9 cellular contexts compared by ENCODE assay signal in genomic region chr19:41995959-41996797, GRCh38. TPM values are rescaled to one million over a fixed set of nuclear protein-coding genes. Genes with fewer than 3 reads are reported as not detected.
A peak's percentile ranks its signal among the peaks of the same experiment; 100 is the strongest.
DNase-seq lines count a peak whose midpoint lies in the region; ATAC-seq lines count a peak whose summit lies in the region.
"Had no signal": no experiment of that assay in that cellular context is flagged by ENCODE, and none has a peak within 500 bp of the region (broad histone marks: within the 10 kb centered on the region; RNA-seq: fewer than 3 reads in every experiment).

No MANE protein-coding gene starts in this region.

- H3K4me3 Mint-ChIP-seq in activated T-cell treated with anti-CD3 and anti-CD28 coated beads, Interleukin-2, amount 50 U/mL, for 4 hours = peak overlapping the region; percentile 53

- no peak overlapping the region for H4K91ac ChIP-seq in trophoblast cell (ENCODE audit: low read depth, low read length)

- no peak overlapping the region for H3K9ac ChIP-seq in trophoblast cell (ENCODE audit: low read length)

- WGBS in trophoblast cell (ENCODE audit: extremely low coverage, insufficient coverage, insufficient read length) = no CpG with 5 or more reads among the region's 12 CpGs

- no peak overlapping the region for H2AK5ac ChIP-seq in trophoblast cell (ENCODE audit: low read length)

- no peak overlapping the region for H2BK120ac ChIP-seq in trophoblast cell (ENCODE audit: insufficient read depth, low read length, poor library complexity)

- H3K23ac ChIP-seq in trophoblast cell (ENCODE audit: low read length) = no peak overlapping the region

- H3K79me1 ChIP-seq in trophoblast cell (ENCODE audit: low read length) = no peaks in the 10 kb centered on the region

- H3K9me3 Mint-ChIP-seq in activated T-cell treated with anti-CD3 and anti-CD28 coated beads, Interleukin-2, amount 50 U/mL, for 4 hours = no peaks in the 10 kb centered on the region

- H3K27me3 ChIP-seq in trophoblast cell (ENCODE audit: insufficient read depth, low read length) = peaks cover 48% of the 10 kb centered on the region

- no peak for DNase-seq in activated T-cell treated with anti-CD3 and anti-CD28 coated beads, Interleukin-2, amount 50 U/mL, for 4 hours
- no peak for DNase-seq in activated T-cell treated with anti-CD3 and anti-CD28 coated beads for 4 hours
- peak; percentile 36 to 56 for DNase-seq in NCI-H1930 (lab: John Stamatoyannopoulos, UW)
- DNase-seq in superior temporal gyrus (ENCODE audit: extremely low spot score) = peak; percentile 65
- DNase-seq in trophoblast cell = no peak
- no peak for DNase-seq in amniotic stem cell (lab: John Stamatoyannopoulos, UW)

- no peak overlapping the region for H3K4ac ChIP-seq in trophoblast cell (ENCODE audit: low read depth, low read length)

- H3K4me3 ChIP-seq in trophoblast cell (ENCODE audit: low read depth, low read length) = no peak overlapping the region
- H3K4me3 ChIP-seq: lung had no signal

- no peak overlapping the region for H3K18ac ChIP-seq in trophoblast cell (ENCODE audit: low read length)

- no peak overlapping the region for H3K14ac ChIP-seq in trophoblast cell (ENCODE audit: low read length)

- H3K9me3 ChIP-seq in trophoblast cell (ENCODE audit: insufficient read depth, low read depth, low read length) = peaks cover 17% of the 10 kb centered on the region

- H2BK12ac ChIP-seq in trophoblast cell (ENCODE audit: low read length) = no peak overlapping the region

- ATAC-seq in activated T-cell treated with anti-CD3 and anti-CD28 coated beads, Interleukin-2, amount 50 U/mL, for 4 hours = no peak
- no peak for ATAC-seq in GM18858 (IDR thresholded peaks at IDR 0.05; ENCODE audit: unreplicated experiment)

- H3K27ac ChIP-seq in cingulate gyrus (ENCODE audit: low read depth, low read length) (peak overlapping the region; percentile 96), trophoblast cell (ENCODE audit: low read depth, low read length) (no peak overlapping the region)

- no peak overlapping the region for H2BK5ac ChIP-seq in trophoblast cell (ENCODE audit: low read depth, low read length, poor library complexity)

- H2AFZ ChIP-seq in trophoblast cell (ENCODE audit: insufficient read depth, low read length, poor library complexity) = no peak overlapping the region

- H3K36me3 ChIP-seq in trophoblast cell (ENCODE audit: control insufficient read depth in 1 of 2, insufficient read depth in 2 of 2, low read length in 2 of 2) = no peaks in the 10 kb centered on the region

- peaks cover 59% of the 10 kb centered on the region for H3K27me3 Mint-ChIP-seq in activated T-cell treated with anti-CD3 and anti-CD28 coated beads, Interleukin-2, amount 50 U/mL, for 4 hours (ENCODE audit: low read depth)

- no peaks in the 10 kb centered on the region for H3K36me3 Mint-ChIP-seq in activated T-cell treated with anti-CD3 and anti-CD28 coated beads, Interleukin-2, amount 50 U/mL, for 4 hours (ENCODE audit: insufficient read depth)

- H3K4me1 Mint-ChIP-seq in activated T-cell treated with anti-CD3 and anti-CD28 coated beads, Interleukin-2, amount 50 U/mL, for 4 hours (ENCODE audit: low read depth) = peaks cover 36% of the 10 kb centered on the region

- no peak overlapping the region for H3K4me2 ChIP-seq in trophoblast cell (ENCODE audit: low read length)

- no peaks in the 10 kb centered on the region for H3K79me2 ChIP-seq in trophoblast cell (ENCODE audit: control insufficient read depth, insufficient read depth, low read length, poor library complexity)

- H3K4me1 ChIP-seq in trophoblast cell (ENCODE audit: control insufficient read depth in 1 of 2, insufficient read depth in 2 of 2, low read length in 2 of 2) = no peaks in the 10 kb centered on the region

- no peak overlapping the region for H4K8ac ChIP-seq in trophoblast cell (ENCODE audit: low read depth, low read length)

- H4K12ac ChIP-seq in trophoblast cell (ENCODE audit: low read depth, low read length) = no peak overlapping the region

RNA-seq across cellular contexts. Expression of gene ATP1A3, which starts 2.1 kb away (rescaled TPM):
- total RNA-seq in activated T-cell treated with anti-CD3 and anti-CD28 coated beads, Interleukin-2, amount 50 U/mL, for 4 hours = 1 to 10 TPM; 2.8 to 4.9 (median 3.7) TPM
- polyA plus RNA-seq in trophoblast cell (2013) = 0.11 and 0.12 TPM in 2 replicates

RNA-seq across cellular contexts. Expression of gene RABAC1, which starts 37.1 kb away (rescaled TPM):
- 10 to 100 TPM; 63.1 to 82.1 (median 70.4) TPM for total RNA-seq in activated T-cell treated with anti-CD3 and anti-CD28 coated beads, Interleukin-2, amount 50 U/mL, for 4 hours
- polyA plus RNA-seq in trophoblast cell (2013) = 169 and 176 TPM in 2 replicates

Comparison
In these comparisons a context has a peak if more than half of its experiments do, and no peak if none do; other contexts are left out.
1. DNase-seq: peak in NCI-H1930 (2 of 2) and superior temporal gyrus (single experiment); none in activated T-cell treated with anti-CD3 and anti-CD28 coated beads, Interleukin-2, amount 50 U/mL, for 4 hours (single experiment), activated T-cell treated with anti-CD3 and anti-CD28 coated beads for 4 hours (single experiment), trophoblast cell (0 of 2) and amniotic stem cell (single experiment).